In the genomic region with DNA sequence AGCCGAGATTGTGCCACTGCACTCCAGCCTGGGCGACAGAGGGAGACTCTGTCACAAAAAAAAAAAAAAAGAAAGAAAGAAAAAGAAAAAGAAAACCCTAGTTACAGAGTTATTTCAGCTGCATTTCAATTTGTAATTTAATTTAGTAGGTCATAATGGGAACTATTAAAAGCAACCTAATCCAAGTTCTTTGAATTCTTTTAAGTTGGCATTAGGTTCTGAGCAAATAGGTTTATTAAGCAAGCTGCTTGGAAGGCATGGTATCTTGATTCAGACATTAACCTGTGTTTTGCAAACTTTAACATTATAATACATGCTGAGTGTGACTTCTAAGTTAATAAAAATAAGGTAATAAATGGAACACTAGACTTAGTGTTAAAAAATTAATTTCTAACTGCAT, we compare ENCODE assay signal across 26 cellular contexts.
"Had no signal": no experiment of that assay in that cellular context is flagged by ENCODE, and none has a peak within 500 bp of the region (broad histone marks: within the 10 kb centered on the region; RNA-seq: fewer than 3 reads in every experiment).

No MANE protein-coding gene starts in this region.

- FAIRE-seq: endometrium, keratinocyte had no signal

- H3K27me3 Mint-ChIP-seq: effector memory CD8-positive, alpha-beta T cell had no signal

- H3K4me3 ChIP-seq: colonic mucosa, esophagus squamous epithelium, gastrocnemius medialis, heart right ventricle, left lung, lower lobe of right lung had no signal

- H3K9me3 ChIP-seq: colonic mucosa, esophagus squamous epithelium, gastrocnemius medialis, heart right ventricle, left lung, lower lobe of right lung had no signal

- H3K9me3 Mint-ChIP-seq: dendritic cell treated with granulocyte-macrophage colony-stimulating factor and Interleukin-4, amounts not matched to agents 40 ng/mL and 50 ng/mL, for 4 days; endodermal cell had no signal

- H3K4me1 ChIP-seq: colonic mucosa, gastrocnemius medialis, heart right ventricle, left lung, lower lobe of right lung had no signal

- H3K27ac ChIP-seq: colonic mucosa, epithelial cell of prostate, esophagus squamous epithelium, gastrocnemius medialis, heart right ventricle, left lung, lower lobe of right lung had no signal

- H3K36me3 Mint-ChIP-seq: mesothelial cell of epicardium had no signal

- H3K36me3 ChIP-seq: colonic mucosa, esophagus squamous epithelium, gastrocnemius medialis, heart right ventricle, left lung, lower lobe of right lung had no signal

- H3K27ac Mint-ChIP-seq: dendritic cell treated with granulocyte-macrophage colony-stimulating factor and Interleukin-4, amounts not matched to agents 40 ng/mL and 50 ng/mL, for 4 days; effector memory CD8-positive, alpha-beta T cell; endodermal cell; mesothelial cell of epicardium had no signal

- H3K4me3 Mint-ChIP-seq: dendritic cell treated with granulocyte-macrophage colony-stimulating factor and Interleukin-4, amounts not matched to agents 40 ng/mL and 50 ng/mL, for 4 days; effector memory CD8-positive, alpha-beta T cell; endodermal cell; mesothelial cell of epicardium had no signal

- DNase-seq: colonic mucosa; cortex of kidney; effector CD8-positive, alpha-beta T cell; effector memory CD8-positive, alpha-beta T cell; endodermal cell; erythroblast; esophagus squamous epithelium; foreskin fibroblast; foreskin melanocyte; gastrocnemius medialis; glutamatergic neuron; head of caudate nucleus; heart right ventricle; hippocampal formation; kidney glomerular epithelial cell; left colon; left lung; left ventricle myocardium superior; lower lobe of right lung; mesenchymal stem cell had no signal

- ATAC-seq: effector memory CD8-positive, alpha-beta T cell; esophagus mucosa; gastrocnemius medialis; heart right ventricle; left colon; left lung; left ventricle myocardium superior; lower lobe of right lung had no signal

- H3K27me3 ChIP-seq: colonic mucosa, esophagus squamous epithelium, gastrocnemius medialis, heart right ventricle, left lung had no signal
